8 cellular contexts compared by ENCODE assay signal in genomic region chr5:79464695-79465332, GRCh38. TPM values are rescaled to one million over a fixed set of nuclear protein-coding genes. Genes with fewer than 3 reads are reported as not detected.
DNase-seq lines count a peak whose midpoint lies in the region; ATAC-seq, FAIRE-seq and TF ChIP-seq lines count a peak whose summit lies in the region.

No MANE protein-coding gene starts in this region.

- H3K4me1 ChIP-seq in psoas muscle, result peaks cover 18% of the 10 kb centered on the region

- no peaks in the 10 kb centered on the region for H3K9me3 Mint-ChIP-seq in Calu3 (ENCODE audit: low read depth, unreplicated experiment)
- H3K9me3 Mint-ChIP-seq in activated T-helper 2 cell treated with anti-CD3 and anti-CD28 coated beads, Interferon-gamma antibody, Interleukin-2, Interleukin-4, amounts not matched to agents 10 μg/mL and 5 μg/mL and 100 μg/mL, durations not matched to agents 14 hours and 24 hours and 36 hours, result no peaks in the 10 kb centered on the region

- DNase-seq in Calu3, result no peak
- peak; percentile 46 for DNase-seq in HTR-8/SVneo (ENCODE audit: insufficient read length, low spot score)
- peak; percentile 46 for DNase-seq in SK-MEL-5 (ENCODE audit: low read depth, low spot score)
- DNase-seq in foreskin fibroblast, result peak; percentile 4 to 56
- no peak for DNase-seq in psoas muscle
- no peak for DNase-seq in amygdala (lab: John Stamatoyannopoulos, UW)
- DNase-seq in activated T-helper 2 cell treated with anti-CD3 and anti-CD28 coated beads, Interferon-gamma antibody, Interleukin-2, Interleukin-4, amounts not matched to agents 10 μg/mL and 5 μg/mL and 100 μg/mL, durations not matched to agents 14 hours and 24 hours and 36 hours (ENCODE audit: low spot score), result no peak
- no peak for DNase-seq in OCI-M2 (lab: John Stamatoyannopoulos, UW; ENCODE audit: unreplicated experiment)

- no peak overlapping the region for H3K27ac Mint-ChIP-seq in Calu3 (ENCODE audit: unreplicated experiment)
- no peak overlapping the region for H3K27ac Mint-ChIP-seq in activated T-helper 2 cell treated with anti-CD3 and anti-CD28 coated beads, Interferon-gamma antibody, Interleukin-2, Interleukin-4, amounts not matched to agents 10 μg/mL and 5 μg/mL and 100 μg/mL, durations not matched to agents 14 hours and 24 hours and 36 hours

- peak; percentile 68 for TF ChIP-seq CTCF in Calu3 (IDR thresholded peaks at IDR 0.05; ENCODE audit: unreplicated experiment)
- TF ChIP-seq CTCF in foreskin fibroblast (IDR thresholded peaks at IDR 0.05; ENCODE audit: low read depth, low read length), result peak; percentile 49
- peak; percentile 61 for TF ChIP-seq CTCF in psoas muscle (IDR thresholded peaks at IDR 0.05)

- no peak overlapping the region for H3K27ac ChIP-seq in psoas muscle

- ATAC-seq in psoas muscle, result peak; percentile 16 to 76 (median 60)

- no TSS peak for BruUV-seq in Calu3 (replicated peaks; lab: Mats Ljungman, UMichigan)

- H3K4me3 Mint-ChIP-seq in Calu3 (ENCODE audit: low read depth, unreplicated experiment), result no peak overlapping the region
- H3K4me3 Mint-ChIP-seq in activated T-helper 2 cell treated with anti-CD3 and anti-CD28 coated beads, Interferon-gamma antibody, Interleukin-2, Interleukin-4, amounts not matched to agents 10 μg/mL and 5 μg/mL and 100 μg/mL, durations not matched to agents 14 hours and 24 hours and 36 hours (ENCODE audit: low read depth), result no peak overlapping the region

- WGBS in psoas muscle, 3 donors, result 68 to 75% (median 72%) methylated on average over 6 of the region's 6 CpGs

- no peaks in the 10 kb centered on the region for H3K27me3 Mint-ChIP-seq in Calu3 (ENCODE audit: unreplicated experiment)
- peaks cover 3% of the 10 kb centered on the region for H3K27me3 Mint-ChIP-seq in activated T-helper 2 cell treated with anti-CD3 and anti-CD28 coated beads, Interferon-gamma antibody, Interleukin-2, Interleukin-4, amounts not matched to agents 10 μg/mL and 5 μg/mL and 100 μg/mL, durations not matched to agents 14 hours and 24 hours and 36 hours (ENCODE audit: low read depth)

- no peaks in the 10 kb centered on the region for H3K4me1 Mint-ChIP-seq in Calu3 (ENCODE audit: low read depth, unreplicated experiment)
- H3K4me1 Mint-ChIP-seq in activated T-helper 2 cell treated with anti-CD3 and anti-CD28 coated beads, Interferon-gamma antibody, Interleukin-2, Interleukin-4, amounts not matched to agents 10 μg/mL and 5 μg/mL and 100 μg/mL, durations not matched to agents 14 hours and 24 hours and 36 hours (ENCODE audit: low read depth), result peaks cover 2% of the 10 kb centered on the region

- no peaks in the 10 kb centered on the region for H3K36me3 Mint-ChIP-seq in Calu3 (ENCODE audit: insufficient read depth, unreplicated experiment)
- no peaks in the 10 kb centered on the region for H3K36me3 Mint-ChIP-seq in activated T-helper 2 cell treated with anti-CD3 and anti-CD28 coated beads, Interferon-gamma antibody, Interleukin-2, Interleukin-4, amounts not matched to agents 10 μg/mL and 5 μg/mL and 100 μg/mL, durations not matched to agents 14 hours and 24 hours and 36 hours (ENCODE audit: low read depth)

- no peaks in the 10 kb centered on the region for H3K9me3 ChIP-seq in psoas muscle

- in situ Hi-C loops in SK-MEL-5 (cut with HindIII; ENCODE audit: low pct_unique_long_range_greater_than_20kb, low sequenced_read_pairs), result no loop called here

- FAIRE-seq in HTR-8/SVneo (lab: Jason Lieb, UNC), result no peak

- CTCF ChIA-PET in Calu3 (lab: Charles Lee), result interaction anchor here (0.6 to 2.5 kb wide), 4 partner anchors 208 to 439 kb away, joined by 3 to 11 read pairs (median 6); no protein-coding TSS in a partner anchor

- H3K27me3 ChIP-seq in psoas muscle (ENCODE audit: insufficient read depth in 3 of 3, low read length in 2 of 3), result no peaks in the 10 kb centered on the region

- H3K4me3 ChIP-seq in foreskin fibroblast (ENCODE audit: low read depth in 1 of 2, low read length in 2 of 2), result no peak overlapping the region
- no peak overlapping the region for H3K4me3 ChIP-seq in psoas muscle

- intact Hi-C loops in Calu3 (cut with micrococcal nuclease; ENCODE audit: unreplicated experiment), result loop anchor here (1.0 to 2.0 kb wide), 3 partner anchors 209 to 440 kb away; no protein-coding TSS in a partner anchor
- intact Hi-C loops in psoas muscle (cut with DNase I), result loop anchor here in 1 of 2 donors (10.0 kb wide), 1 partner anchor 330 kb away; no protein-coding TSS in a partner anchor
- intact Hi-C loops in activated T-helper 2 cell treated with anti-CD3 and anti-CD28 coated beads, Interferon-gamma antibody, Interleukin-2, Interleukin-4, amounts not matched to agents 10 μg/mL and 5 μg/mL and 100 μg/mL, durations not matched to agents 14 hours and 24 hours and 36 hours (cut with micrococcal nuclease), result loop anchor here (1.0 to 10.0 kb wide), 2 partner anchors 332 to 440 kb away; no protein-coding TSS in a partner anchor

- no peaks in the 10 kb centered on the region for H3K36me3 ChIP-seq in psoas muscle (ENCODE audit: insufficient read depth in 1 of 2, low read depth in 1 of 2)

RNA-seq across cellular contexts. Expression of gene HOMER1, which starts 49.1 kb away (rescaled TPM):
- total RNA-seq in Calu3 (2022) (26.6 and 32.5 TPM in 2 replicates), psoas muscle (10 to 100 TPM; 32.7 to 52.4 (median 36.2) TPM)
- 12.6 and 13.7 TPM in 2 replicates for total RNA-seq in SK-MEL-5 (2014; rRNA removed; shearing (Covaris generic))
- polyA plus RNA-seq in SK-MEL-5 (2015; cell fraction: cytosol; rRNA removed), result 7.5 and 10.0 TPM in 2 replicates
- polyA plus RNA-seq in SK-MEL-5 (2015; cell fraction: nucleus; rRNA removed), result 2.6 and 2.8 TPM in 2 replicates
- polyA plus RNA-seq in psoas muscle, result 10 to 100 TPM in 2 of 3 donors, 1 to 10 TPM in 1; 3.2 to 36.5 (median 11.1) TPM
- 13.3 and 13.5 TPM in 2 replicates for total RNA-seq in activated T-helper 2 cell treated with anti-CD3 and anti-CD28 coated beads, Interferon-gamma antibody, Interleukin-2, Interleukin-4, amounts not matched to agents 10 μg/mL and 5 μg/mL and 100 μg/mL, durations not matched to agents 14 hours and 24 hours and 36 hours

Comparison
In these comparisons a context has a peak if more than half of its experiments do, and no peak if none do; other contexts are left out.
1. DNase-seq: peak in HTR-8/SVneo (single experiment), SK-MEL-5 (single experiment) and foreskin fibroblast (2 of 2); none in Calu3 (single experiment), psoas muscle (0 of 2), amygdala (0 of 56), activated T-helper 2 cell treated with anti-CD3 and anti-CD28 coated beads, Interferon-gamma antibody, Interleukin-2, Interleukin-4, amounts not matched to agents 10 μg/mL and 5 μg/mL and 100 μg/mL, durations not matched to agents 14 hours and 24 hours and 36 hours (single experiment) and OCI-M2 (single experiment).
2. Peak in every context shown above with its lines, with median percentiles within 50 percentile points of each other: CTCF ChIP-seq.